In genomic region chr6:111758608-111759293, GRCh38 we compare ENCODE assay signal across 11 cellular contexts.
DNase-seq lines count a peak whose midpoint lies in the region; ATAC-seq, FAIRE-seq and TF ChIP-seq lines count a peak whose summit lies in the region.
"Had no signal": no experiment of that assay in that cellular context is flagged by ENCODE, and none has a peak within 500 bp of the region (broad histone marks: within the 10 kb centered on the region; RNA-seq: fewer than 3 reads in every experiment).

No MANE protein-coding gene starts in this region.

- peak overlapping the region; percentile 98 for H3K4me3 Mint-ChIP-seq in activated T-helper 17 cell treated with anti-CD3 and anti-CD28 coated beads, Interleukin-2, amount 50 U/mL, for 72 hours

- peak; percentile 72 for DNase-seq in activated effector memory CD4-positive, alpha-beta T cell treated with anti-CD3 and anti-CD28 coated beads, Interleukin-2, amount 50 U/mL, for 16 hours
- DNase-seq in activated effector memory CD4-positive, alpha-beta T cell treated with Interleukin-2 at 50 U/mL for 16 hours: no peak
- DNase-seq in kidney: no peak
- no peak for DNase-seq in anterior cingulate cortex (lab: John Stamatoyannopoulos, UW)
- no peak for DNase-seq in NCI-H1092 treated with DMSO at 0.1 percent for 48 hours (lab: John Stamatoyannopoulos, UW)
- DNase-seq in NCI-H748 treated with DMSO at 0.1 percent for 48 hours (lab: John Stamatoyannopoulos, UW): no peak
- DNase-seq: NCI-H1694 treated with DMSO at 0.1 percent for 48 hours, occipital lobe had no signal

- intact Hi-C loops in kidney (cut with DNase I): no loop called here

- peaks cover 63% of the 10 kb centered on the region for H3K4me1 Mint-ChIP-seq in activated T-helper 17 cell treated with anti-CD3 and anti-CD28 coated beads, Interleukin-2, amount 50 U/mL, for 72 hours

- H3K36me3 ChIP-seq in kidney (ENCODE audit: control insufficient read depth in 1 of 2, insufficient read depth in 2 of 2, low read length in 2 of 2): no peaks in the 10 kb centered on the region

- TF ChIP-seq CTCF in kidney (IDR thresholded peaks at IDR 0.05; ENCODE audit: borderline replicate concordance, extremely low read depth, insufficient read depth): no peak

- H3K27ac ChIP-seq in kidney (ENCODE audit: low read depth in 2 of 2, low read length in 2 of 2) (peak overlapping the region; percentile 48 to 49), temporal lobe (ENCODE audit: low read depth, low read length) (peak overlapping the region; percentile 70)

- no peak overlapping the region for H3K9ac ChIP-seq in kidney (ENCODE audit: low read length in 2 of 2)

- H3K27me3 Mint-ChIP-seq in activated T-helper 17 cell treated with anti-CD3 and anti-CD28 coated beads, Interleukin-2, amount 50 U/mL, for 72 hours: no peaks in the 10 kb centered on the region

- peak; percentile 16 for ATAC-seq in activated T-helper 17 cell treated with anti-CD3 and anti-CD28 coated beads, Interleukin-2, amount 50 U/mL, for 72 hours (replicated peaks)

- H3K36me3 Mint-ChIP-seq in activated T-helper 17 cell treated with anti-CD3 and anti-CD28 coated beads, Interleukin-2, amount 50 U/mL, for 72 hours (ENCODE audit: low read depth): peaks cover 96% of the 10 kb centered on the region

- H3K27ac Mint-ChIP-seq in activated T-helper 17 cell treated with anti-CD3 and anti-CD28 coated beads, Interleukin-2, amount 50 U/mL, for 72 hours: peak overlapping the region; percentile 100

- H3K9me3 ChIP-seq in kidney (ENCODE audit: control insufficient read depth in 1 of 2, low read length in 2 of 2): no peaks in the 10 kb centered on the region
- H3K9me3 ChIP-seq: SJSA1 had no signal

- peak overlapping the region in 1 of 2 donors; percentile 0 for H3K4me3 ChIP-seq in kidney (ENCODE audit: low read length in 2 of 2)
- H3K4me3 ChIP-seq: SJSA1 had no signal

- peaks cover 2 to 9% of the 10 kb centered on the region in 2 donors for H3K4me1 ChIP-seq in kidney (ENCODE audit: control insufficient read depth in 1 of 2, insufficient read depth in 1 of 2, low read depth in 1 of 2, low read length in 2 of 2)

- no peaks in the 10 kb centered on the region for H3K9me3 Mint-ChIP-seq in activated T-helper 17 cell treated with anti-CD3 and anti-CD28 coated beads, Interleukin-2, amount 50 U/mL, for 72 hours

- no peak for FAIRE-seq in kidney (lab: Jason Lieb, UNC)
